ENCODE assay signal across 20 cellular contexts in genomic region chr2:119338282-119338681, GRCh38. TPM values are rescaled to one million over a fixed set of nuclear protein-coding genes. Genes with fewer than 3 reads are reported as not detected.
DNase-seq lines count a peak whose midpoint lies in the region; ATAC-seq, FAIRE-seq and TF ChIP-seq lines count a peak whose summit lies in the region.
"Had no signal": no experiment of that assay in that cellular context is flagged by ENCODE, and none has a peak within 500 bp of the region (broad histone marks: within the 10 kb centered on the region; RNA-seq: fewer than 3 reads in every experiment).

No MANE protein-coding gene starts in this region.

- peak overlapping the region; percentile 52 for H3K27ac Mint-ChIP-seq in activated T-cell treated with anti-CD3 and anti-CD28 coated beads, Interleukin-2, amount 50 U/mL, for 72 hours
- H3K27ac Mint-ChIP-seq in stimulated activated naive B cell treated with anti-CD40 and anti-IgM and Interleukin-4, amounts not matched to agents 10 μg/mL and 1 μg/mL and 100 μg/mL, for 72 hours: peak overlapping the region; percentile 15
- H3K27ac Mint-ChIP-seq: activated naive CD4-positive, alpha-beta T cell treated with anti-CD3 and anti-CD28 coated beads for 36 hours; brain had no signal

- no peak for DNase-seq in activated T-cell treated with anti-CD3 and anti-CD28 coated beads, Interleukin-2, amount 50 U/mL, for 72 hours
- DNase-seq in activated T-cell treated with anti-CD3 and anti-CD28 coated beads, Interleukin-2, amount 50 U/mL, for 48 hours: no peak
- DNase-seq in MV-4-11 (lab: John Stamatoyannopoulos, UW) (peak; percentile 44), GM12878 (ENCODE audit: low read depth, low spot score) (no peak), colonic mucosa (no peak), SJCRH30 (no peak), right lobe of liver (no peak)
- DNase-seq in stimulated activated naive B cell treated with anti-CD40 and anti-IgM and Interleukin-4, amounts not matched to agents 10 μg/mL and 1 μg/mL and 100 μg/mL, for 72 hours: no peak
- DNase-seq: activated CD4-positive, alpha-beta T cell treated with anti-CD3 and anti-CD28 coated beads, Interleukin-2, amount 50 U/mL, for 1 hour; activated naive CD4-positive, alpha-beta T cell treated with anti-CD3 and anti-CD28 coated beads for 36 hours; dermis blood vessel endothelial cell; H7; kidney glomerular epithelial cell; NCI-H1105; NCI-H2107; NCI-H526; PC-3; tibial artery had no signal

- H3K9ac ChIP-seq in GM12878 (ENCODE audit: control insufficient read depth, insufficient read depth, low read length) (no peak overlapping the region), colonic mucosa (ENCODE audit: low read depth in 2 of 2, low read length in 2 of 2) (no peak overlapping the region)

- no peak for TF ChIP-seq EP300 in GM12878 (IDR thresholded peaks at IDR 0.05; ENCODE audit: borderline replicate concordance in 1 of 2, control insufficient read depth in 1 of 2, low read depth in 2 of 2, low read length in 2 of 2)

- H3K27ac ChIP-seq in GM12878 (ENCODE audit: control insufficient read depth, insufficient read depth) (no peak overlapping the region), colonic mucosa (no peak overlapping the region), SJCRH30 (no peak overlapping the region), right lobe of liver (no peak overlapping the region)
- H3K27ac ChIP-seq: tibial artery had no signal

- FAIRE-seq in GM12878 (lab: Jason Lieb, UNC): no peak
- FAIRE-seq: frontal cortex had no signal

- no peak for TF ChIP-seq CTCF in GM12878 (IDR thresholded peaks at IDR 0.05 in 2 of 3, conservative IDR thresholded peaks at IDR 0.05 in 1 of 3; ENCODE audit: control insufficient read depth in 2 of 3, extremely low read depth in 1 of 3, insufficient read depth in 1 of 3, low read depth in 3 of 3, low read length in 3 of 3)
- no peak for TF ChIP-seq CTCF in colonic mucosa (IDR thresholded peaks at IDR 0.05)
- no peak for TF ChIP-seq CTCF in right lobe of liver (IDR thresholded peaks at IDR 0.05)

- H3K27me3 Mint-ChIP-seq in activated T-cell treated with anti-CD3 and anti-CD28 coated beads, Interleukin-2, amount 50 U/mL, for 72 hours (ENCODE audit: low read depth): no peaks in the 10 kb centered on the region
- H3K27me3 Mint-ChIP-seq in stimulated activated naive B cell treated with anti-CD40 and anti-IgM and Interleukin-4, amounts not matched to agents 10 μg/mL and 1 μg/mL and 100 μg/mL, for 72 hours: no peaks in the 10 kb centered on the region
- H3K27me3 Mint-ChIP-seq: brain had no signal

- H3K27me3 ChIP-seq in GM12878 (replicated peaks in 1 of 2; ENCODE audit: control insufficient read depth in 2 of 2, insufficient read depth in 2 of 2, low read length in 1 of 2) (no peaks in the 10 kb centered on the region), colonic mucosa (no peaks in the 10 kb centered on the region), SJCRH30 (no peaks in the 10 kb centered on the region), right lobe of liver (no peaks in the 10 kb centered on the region)
- H3K27me3 ChIP-seq: tibial artery had no signal

- CTCF ChIA-PET in GM12878 (lab: Yijun Ruan, JAX): interaction anchor here (0.9 to 1.4 kb wide), 3 partner anchors 11 to 118 kb away, joined by 3 to 4 read pairs (median 3); no protein-coding TSS in a partner anchor

- H3K79me2 ChIP-seq in GM12878 (ENCODE audit: control insufficient read depth, insufficient read depth, low read length): no peaks in the 10 kb centered on the region

- intact Hi-C loops in GM12878 (cut with micrococcal nuclease; ENCODE audit: unreplicated experiment): no loop called here
- intact Hi-C loops in colonic mucosa (cut with DNase I): no loop called here
- intact Hi-C loops in right lobe of liver (cut with DNase I): no loop called here

- no TSS peak for BruUV-seq in GM12878 (replicated peaks; lab: Mats Ljungman, UMichigan)

- WGBS in GM12878 (ENCODE audit: insufficient coverage, insufficient replicate concordance, low lambda C conversion rate, missing lambda C conversion rate): 96% methylated on average over 2 of the region's 2 CpGs
- WGBS in right lobe of liver (ENCODE audit: insufficient coverage, low coverage, low lambda C conversion rate, missing lambda C conversion rate): 78% methylated on average over 2 of the region's 2 CpGs

- H3K4me1 Mint-ChIP-seq in activated T-cell treated with anti-CD3 and anti-CD28 coated beads, Interleukin-2, amount 50 U/mL, for 72 hours (ENCODE audit: low read depth): peaks cover 18% of the 10 kb centered on the region
- peaks cover 16 to 27% of the 10 kb centered on the region in 2 donors for H3K4me1 Mint-ChIP-seq in stimulated activated naive B cell treated with anti-CD40 and anti-IgM and Interleukin-4, amounts not matched to agents 10 μg/mL and 1 μg/mL and 100 μg/mL, for 72 hours
- H3K4me1 Mint-ChIP-seq: brain had no signal

- H3K36me3 ChIP-seq in GM12878 (ENCODE audit: control insufficient read depth in 2 of 2, insufficient read depth in 2 of 2, low read length in 1 of 2) (no peaks in the 10 kb centered on the region; a peak in 1 of 4 replicates), colonic mucosa (no peaks in the 10 kb centered on the region), SJCRH30 (no peaks in the 10 kb centered on the region), right lobe of liver (no peaks in the 10 kb centered on the region)

- H3K4me1 ChIP-seq in GM12878 (ENCODE audit: control insufficient read depth, insufficient read depth, low read length) (peaks cover 17% of the 10 kb centered on the region), colonic mucosa (no peaks in the 10 kb centered on the region), SJCRH30 (no peaks in the 10 kb centered on the region), right lobe of liver (no peaks in the 10 kb centered on the region)
- H3K4me1 ChIP-seq: tibial artery had no signal

- SMC1A ChIA-PET in GM12878 (lab: Charles Lee; ENCODE audit: uncharacterized antibody, unreplicated experiment): interaction anchor here (0.5 to 1.3 kb wide), 6 partner anchors 12 to 36 kb away, joined by 3 to 5 read pairs (median 3); partner anchors contain the start of genes C2orf76 and DBI

- no peaks in the 10 kb centered on the region for H3K9me3 ChIP-seq in GM12878 (replicated peaks; ENCODE audit: control insufficient read depth, insufficient read depth, low read length)
- H3K9me3 ChIP-seq in colonic mucosa: no peaks in the 10 kb centered on the region
- H3K9me3 ChIP-seq in SJCRH30 (replicated peaks): no peaks in the 10 kb centered on the region
- no peaks in the 10 kb centered on the region for H3K9me3 ChIP-seq in right lobe of liver
- H3K9me3 ChIP-seq: tibial artery had no signal

- TF ChIP-seq POLR2A in GM12878 (IDR thresholded peaks at IDR 0.05; ENCODE audit: low read depth, low read length) (no peak), right lobe of liver (IDR thresholded peaks at IDR 0.05) (no peak)

- no peak overlapping the region for H3K4me3 Mint-ChIP-seq in activated T-cell treated with anti-CD3 and anti-CD28 coated beads, Interleukin-2, amount 50 U/mL, for 72 hours
- peak overlapping the region in 1 of 2 donors; percentile 0 for H3K4me3 Mint-ChIP-seq in stimulated activated naive B cell treated with anti-CD40 and anti-IgM and Interleukin-4, amounts not matched to agents 10 μg/mL and 1 μg/mL and 100 μg/mL, for 72 hours
- H3K4me3 Mint-ChIP-seq: activated naive CD4-positive, alpha-beta T cell treated with anti-CD3 and anti-CD28 coated beads for 36 hours; brain had no signal

- H3K9me3 Mint-ChIP-seq in activated T-cell treated with anti-CD3 and anti-CD28 coated beads, Interleukin-2, amount 50 U/mL, for 72 hours: no peaks in the 10 kb centered on the region
- no peaks in the 10 kb centered on the region for H3K9me3 Mint-ChIP-seq in stimulated activated naive B cell treated with anti-CD40 and anti-IgM and Interleukin-4, amounts not matched to agents 10 μg/mL and 1 μg/mL and 100 μg/mL, for 72 hours
- H3K9me3 Mint-ChIP-seq: activated naive CD4-positive, alpha-beta T cell treated with anti-CD3 and anti-CD28 coated beads for 36 hours; brain had no signal

- peak overlapping the region; percentile 42 for H2AFZ ChIP-seq in GM12878 (ENCODE audit: control insufficient read depth, low read depth, low read length)

- H3K36me3 Mint-ChIP-seq in activated T-cell treated with anti-CD3 and anti-CD28 coated beads, Interleukin-2, amount 50 U/mL, for 72 hours (ENCODE audit: insufficient read depth in 2 of 2): no peaks in the 10 kb centered on the region
- H3K36me3 Mint-ChIP-seq in stimulated activated naive B cell treated with anti-CD40 and anti-IgM and Interleukin-4, amounts not matched to agents 10 μg/mL and 1 μg/mL and 100 μg/mL, for 72 hours: peaks cover 6 to 15% of the 10 kb centered on the region in 2 donors

- no peak for ATAC-seq in activated T-cell treated with anti-CD3 and anti-CD28 coated beads, Interleukin-2, amount 50 U/mL, for 72 hours (replicated peaks in 1 of 2)
- ATAC-seq in GM12878: no peak
- no peak for ATAC-seq in stimulated activated naive B cell treated with anti-CD40 and anti-IgM and Interleukin-4, amounts not matched to agents 10 μg/mL and 1 μg/mL and 100 μg/mL, for 72 hours (replicated peaks)
- ATAC-seq in right lobe of liver: no peak
- ATAC-seq: PC-3 had no signal

- POLR2A ChIA-PET in GM12878 (lab: Charles Lee): interaction anchor here (0.9 kb wide), 1 partner anchor 50 kb away, joined by 3 read pairs; no protein-coding TSS in a partner anchor

- in situ Hi-C loops in GM12878 (cut with MboI): no loop called here

- TF ChIP-seq RAD21 in GM12878 (IDR thresholded peaks at IDR 0.05; ENCODE audit: insufficient read depth, low read depth, low read length): no peak

- RAD21 ChIA-PET in GM12878 (lab: Charles Lee; ENCODE audit: unreplicated experiment): interaction anchor here (0.6 to 1.5 kb wide), 4 partner anchors 9 to 29 kb away, joined by 3 to 6 read pairs (median 4); partner anchors contain the start of genes C2orf76 and DBI

- H3K4me2 ChIP-seq in GM12878 (ENCODE audit: control insufficient read depth, insufficient read depth): no peak overlapping the region

- H3K4me3 ChIP-seq in GM12878: no peak overlapping the region
- H3K4me3 ChIP-seq in colonic mucosa: no peak overlapping the region
- no peak overlapping the region for H3K4me3 ChIP-seq in SJCRH30
- no peak overlapping the region for H3K4me3 ChIP-seq in right lobe of liver
- H3K4me3 ChIP-seq: tibial artery had no signal

- no peaks in the 10 kb centered on the region for H4K20me1 ChIP-seq in GM12878 (ENCODE audit: control insufficient read depth, insufficient read depth)

RNA-seq across cellular contexts. Expression of gene C2orf76, which starts 28.4 kb away (rescaled TPM):
- 10 to 100 TPM; 13.1 to 15.3 TPM for total RNA-seq in activated T-cell treated with anti-CD3 and anti-CD28 coated beads, Interleukin-2, amount 50 U/mL, for 72 hours
- 8.3 and 12.3 TPM in 2 replicates for total RNA-seq in GM12878 (2013; cell fraction: nucleolus; rRNA removed)
- 19.3 and 25.1 TPM in 2 replicates for total RNA-seq in GM12878 (2014; rRNA removed)
- total RNA-seq in GM12878 (2014; rRNA removed; fragmentation: Illumina TruSeq; extraction: Trizol): 21.0 and 23.3 TPM in 2 replicates
- total RNA-seq in GM12878 (2021): 13.7 and 14.0 TPM in 2 replicates
- polyA plus RNA-seq in GM12878 (2011; ENCODE audit: low read depth): 54.7 TPM
- 27.2 and 30.7 TPM in 2 replicates for polyA plus RNA-seq in GM12878 (2011; rRNA removed)
- 8.5 and 9.2 TPM in 2 replicates for polyA plus RNA-seq in GM12878 (2011; cell fraction: cytosol; rRNA removed)
- polyA plus RNA-seq in GM12878 (2011; cell fraction: nucleus; rRNA removed): 6.0 and 7.6 TPM in 2 replicates
- polyA plus RNA-seq in GM12878 (2012): 20.1 and 25.4 TPM in 2 replicates
- 23.7 and 35.3 TPM in 2 replicates for polyA plus RNA-seq in GM12878 (2014; fragmentation: Illumina TruSeq; extraction: Trizol)
- 10 to 100 TPM; 45.0 to 46.1 TPM for polyA plus RNA-seq in GM12878 (2014; fragmentation: Nextera tagmentation; extraction: Ambion mirVana)
- polyA plus RNA-seq in GM12878 (2014; rRNA removed): 21.1 and 21.5 TPM in 2 replicates
- 10 to 100 TPM; 27.3 to 29.9 TPM for polyA plus RNA-seq in GM12878 (2016; fragmentation: Nextera tagmentation; extraction: Ambion mirVana)
- polyA minus RNA-seq in GM12878 (2011; rRNA and poly(A)+ RNA removed): 4.8 and 8.6 TPM in 2 replicates
- 1.5 and 2.0 TPM in 2 replicates for polyA minus RNA-seq in GM12878 (2011; cell fraction: cytosol; rRNA and poly(A)+ RNA removed)
- polyA minus RNA-seq in GM12878 (2011; cell fraction: nucleus; rRNA and poly(A)+ RNA removed): 8.0 and 16.5 TPM in 2 replicates
- total RNA-seq in colonic mucosa: 1 to 10 TPM; 4.7 to 6.6 TPM
- total RNA-seq in SJCRH30 (2014; rRNA removed; shearing (Covaris generic)): 4.2 and 7.0 TPM in 2 replicates
- 1 to 10 TPM; 2.6 to 5.5 (median 3.5) TPM for total RNA-seq in right lobe of liver

RNA-seq across cellular contexts. Expression of gene DBI, which starts 28.5 kb away (rescaled TPM):
- total RNA-seq in activated T-cell treated with anti-CD3 and anti-CD28 coated beads, Interleukin-2, amount 50 U/mL, for 72 hours: 10 to 100 TPM; 58.7 to 80.6 TPM
- 63.4 and 65.2 TPM in 2 replicates for total RNA-seq in GM12878 (2013; cell fraction: nucleolus; rRNA removed)
- total RNA-seq in GM12878 (2014; rRNA removed) (248 and 277 TPM in 2 replicates), GM12878 (2014; rRNA removed; fragmentation: Illumina TruSeq; extraction: Trizol) (966 and 1,022 TPM in 2 replicates), GM12878 (2021) (263 and 272 TPM in 2 replicates), colonic mucosa (100 to 1,000 TPM; 275 to 291 TPM), right lobe of liver (100 to 1,000 TPM; 132 to 314 (median 191) TPM)
- polyA plus RNA-seq in GM12878 (2011; ENCODE audit: low read depth): 615 TPM
- polyA plus RNA-seq in GM12878 (2011; rRNA removed) (774 and 970 TPM in 2 replicates), GM12878 (2014; fragmentation: Illumina TruSeq; extraction: Trizol) (1,042 and 1,487 TPM in 2 replicates), GM12878 (2014; fragmentation: Nextera tagmentation; extraction: Ambion mirVana) (1,000 to 10,000 TPM; 2,131 to 2,567 TPM), GM12878 (2014; rRNA removed) (776 and 805 TPM in 2 replicates), GM12878 (2016; fragmentation: Nextera tagmentation; extraction: Ambion mirVana) (100 to 1,000 TPM; 921 to 985 TPM)
- polyA plus RNA-seq in GM12878 (2011; cell fraction: cytosol; rRNA removed): 340 and 440 TPM in 2 replicates
- polyA plus RNA-seq in GM12878 (2011; cell fraction: nucleus; rRNA removed): 206 and 275 TPM in 2 replicates
- polyA plus RNA-seq in GM12878 (2012): 526 and 550 TPM in 2 replicates
- polyA minus RNA-seq in GM12878 (2011; rRNA and poly(A)+ RNA removed): 118 and 135 TPM in 2 replicates
- 55.1 and 61.9 TPM in 2 replicates for polyA minus RNA-seq in GM12878 (2011; cell fraction: cytosol; rRNA and poly(A)+ RNA removed)
- polyA minus RNA-seq in GM12878 (2011; cell fraction: nucleus; rRNA and poly(A)+ RNA removed): 82.2 and 112 TPM in 2 replicates
- total RNA-seq in SJCRH30 (2014; rRNA removed; shearing (Covaris generic)): 326 and 328 TPM in 2 replicates
